In the genomic region with DNA sequence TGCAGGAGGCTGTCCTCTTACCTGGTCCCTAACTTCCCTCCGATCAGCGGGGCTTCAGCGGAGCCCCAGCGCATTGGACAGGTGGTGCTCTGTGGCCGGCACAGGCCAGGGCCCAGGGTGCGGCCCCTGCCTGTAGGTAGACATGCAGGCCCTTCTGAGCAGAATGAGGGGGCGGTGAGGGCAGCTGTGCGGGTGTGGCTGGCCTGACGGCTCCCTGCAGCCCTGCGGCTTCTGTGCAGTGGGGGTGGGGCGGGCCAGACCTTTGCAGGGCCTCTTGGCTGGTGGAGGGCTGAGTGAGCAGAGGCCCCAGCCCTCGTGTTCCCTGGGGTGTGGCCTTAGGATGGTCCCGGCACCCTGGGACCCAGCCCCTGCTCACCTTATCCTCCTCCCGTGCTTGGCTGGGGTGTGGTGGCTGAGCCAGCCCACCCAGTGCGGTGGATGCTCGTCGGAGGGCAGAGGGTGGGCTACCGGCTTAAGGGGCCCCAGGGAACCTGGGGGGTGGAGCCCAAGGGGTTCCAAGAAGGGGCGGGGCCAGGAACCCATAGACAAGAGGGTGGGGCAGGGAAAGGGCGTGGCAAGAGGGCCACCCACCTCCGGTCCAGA, we compare ENCODE assay signal across 11 cellular contexts. TPM values are rescaled to one million over a fixed set of nuclear protein-coding genes. Genes with fewer than 3 reads are reported as not detected.
DNase-seq lines count a peak whose midpoint lies in the region; TF ChIP-seq lines count a peak whose summit lies in the region.
"Had no signal": no experiment of that assay in that cellular context is flagged by ENCODE, and none has a peak within 500 bp of the region (broad histone marks: within the 10 kb centered on the region; RNA-seq: fewer than 3 reads in every experiment).

No MANE protein-coding gene starts in this region.

- peaks cover 85% of the 10 kb centered on the region for H3K79me2 ChIP-seq in PC-9 (ENCODE audit: low read depth)

- CTCF ChIA-PET in PC-9 (lab: Charles Lee): no interaction called here

- peaks cover 51% of the 10 kb centered on the region for H4K20me1 ChIP-seq in PC-9 (ENCODE audit: insufficient read depth)

- peaks cover 36% of the 10 kb centered on the region for H3F3A ChIP-seq in PC-9 (ENCODE audit: insufficient read depth, low read depth)

- no peaks in the 10 kb centered on the region for H3K27me3 ChIP-seq in PC-9 (ENCODE audit: insufficient read depth, low read depth)
- peaks cover 0 to 8% of the 10 kb centered on the region in 2 donors for H3K27me3 ChIP-seq in tibial artery

- H3K9me2 ChIP-seq in PC-9 (ENCODE audit: insufficient read depth): no peaks in the 10 kb centered on the region

- H3K4me3 ChIP-seq in PC-9 (no peak overlapping the region), fibroblast of villous mesenchyme (ENCODE audit: low read depth, low read length) (peak overlapping the region; percentile 21), tibial artery (no peak overlapping the region)

- 0 out of 2 replicates have a peak overlapping the region, but pooled peaks have one; percentile 8 for H3K4me2 ChIP-seq in PC-9

- no peak overlapping the region for H2AFZ ChIP-seq in PC-9

- intact Hi-C loops in PC-9 (cut with micrococcal nuclease; ENCODE audit: unreplicated experiment): no loop called here
- intact Hi-C loops in tibial artery (cut with DNase I; ENCODE audit: low total_unique reads): no loop called here

- DNase-seq in DMS 273 (lab: John Stamatoyannopoulos, UW; ENCODE audit: unreplicated experiment) (peak; percentile 72), DMS 273 treated with DMSO at 0.1 percent for 48 hours (lab: John Stamatoyannopoulos, UW) (no peak), PC-9 (peak in 1 of 2 experiments; percentile 65), fibroblast of villous mesenchyme (ENCODE audit: low read depth) (peak; percentile 61), substantia nigra (lab: John Stamatoyannopoulos, UW) (no peak), ecto neural progenitor cell (ENCODE audit: low spot score) (no peak), tibial artery (no peak)
- no peak for DNase-seq in activated CD4-positive, alpha-beta T cell treated with anti-CD3 and anti-CD28 coated beads, Interleukin-2, amount 50 U/mL, for 48 hours
- DNase-seq: activated CD4-positive, CD25-positive, alpha-beta regulatory T cell; aorta had no signal

- no TSS peak for BruUV-seq in PC-9 (replicated peaks; lab: Mats Ljungman, UMichigan)

- H3K27ac ChIP-seq in PC-9 (no peak overlapping the region), substantia nigra (ENCODE audit: low read depth, low read length, poor library complexity, severe bottlenecking) (peak overlapping the region; percentile 42), tibial artery (no peak overlapping the region)
- H3K27ac ChIP-seq: 22Rv1 had no signal

- H3K36me3 ChIP-seq in PC-9 (ENCODE audit: low read depth) (peaks cover 10% of the 10 kb centered on the region; the same call in 1 of the 2 replicates), tibial artery (peaks cover 0 to 10% (median 8%) of the 10 kb centered on the region in 3 donors)

- H3K4me1 ChIP-seq in PC-9 (replicated peaks; ENCODE audit: insufficient read depth) (peaks cover 42% of the 10 kb centered on the region), tibial artery (peaks cover 0 to 39% (median 29%) of the 10 kb centered on the region in 4 donors)

- POLR2A ChIA-PET in PC-9 (lab: Charles Lee; ENCODE audit: unreplicated experiment): no interaction called here

- no peak for TF ChIP-seq CTCF in PC-9 (conservative IDR thresholded peaks at IDR 0.05)
- no peak for TF ChIP-seq CTCF in fibroblast of villous mesenchyme (IDR thresholded peaks at IDR 0.05; ENCODE audit: insufficient read depth, low read depth, low read length)
- no peak for TF ChIP-seq CTCF in tibial artery (IDR thresholded peaks at IDR 0.05)

- H3K9me3 ChIP-seq in PC-9 (ENCODE audit: insufficient read depth, low read depth) (no peaks in the 10 kb centered on the region), tibial artery (no peaks in the 10 kb centered on the region)

RNA-seq across cellular contexts. Expression of gene FSCN1, which starts 6.3 kb away (rescaled TPM):
- 379 and 381 TPM in 2 replicates for total RNA-seq in PC-9 (2021)
- 256 and 312 TPM in 2 replicates for total RNA-seq in fibroblast of villous mesenchyme

Comparison
In these comparisons a context has a peak if more than half of its experiments do, and no peak if none do; other contexts are left out.
1. DNase-seq: peak in DMS 273 (single experiment) and fibroblast of villous mesenchyme (single experiment); none in DMS 273 treated with DMSO at 0.1 percent for 48 hours (single experiment), substantia nigra (0 of 49), ecto neural progenitor cell (single experiment), tibial artery (0 of 2) and activated CD4-positive, alpha-beta T cell treated with anti-CD3 and anti-CD28 coated beads, Interleukin-2, amount 50 U/mL, for 48 hours (0 of 2).